Comparison of ENCODE assay signal across 8 cellular contexts in genomic region chr11:67920546-67920945, GRCh38.
A peak's percentile ranks its signal among the peaks of the same experiment; 100 is the strongest.
DNase-seq lines count a peak whose midpoint lies in the region; ATAC-seq lines count a peak whose summit lies in the region.
"Not testable (repeated sequence)": the region's sequence is repeated elsewhere in the genome, so short reads cannot be mapped to it uniquely, and the experiment has no call there.

No MANE protein-coding gene starts in this region.

- H3K27me3 ChIP-seq in CD4-positive, alpha-beta memory T cell (ENCODE audit: insufficient read depth, low read length): not testable (repeated sequence)

- peak; percentile 43 to 66 (median 58) for DNase-seq in CD4-positive, alpha-beta memory T cell
- peak in 3 of 5 experiments; percentile 2 to 66 (median 9) for DNase-seq in T-helper 2 cell
- peak; percentile 21 to 42 for DNase-seq in activated CD4-positive, alpha-beta T cell treated with anti-CD3 and anti-CD28 coated beads, Interleukin-2, amount 50 U/mL, for 48 hours
- DNase-seq in activated T-cell treated with anti-CD3 and anti-CD28 coated beads, Interleukin-2, amount 50 U/mL, for 24 hours; effector memory CD8-positive, alpha-beta T cell: not testable (repeated sequence)
- peak; percentile 53 for DNase-seq in activated naive CD4-positive, alpha-beta T cell treated with anti-CD3 and anti-CD28 coated beads, Interleukin-2, amount 10 ng/mL, durations not matched to agents 7 days and 5 days
- peak; percentile 20 for DNase-seq in stimulated activated CD4-positive, alpha-beta T cell treated with anti-CD3 and anti-CD28 coated beads, Interleukin-4, amount 100 ng/mL, for 1 hour

- CTCF ChIA-PET in CD4-positive, alpha-beta memory T cell (lab: Charles Lee; ENCODE audit: partially characterized antibody); activated naive CD4-positive, alpha-beta T cell treated with anti-CD3 and anti-CD28 coated beads, Interleukin-2, amount 10 ng/mL, durations not matched to agents 7 days and 5 days (lab: Charles Lee): not testable (repeated sequence)

- POLR2A ChIA-PET in CD4-positive, alpha-beta memory T cell (lab: Charles Lee; ENCODE audit: partially characterized antibody): not testable (repeated sequence)

- peak overlapping the region; percentile 57 to 97 (median 95) for H3K27ac Mint-ChIP-seq in CD4-positive, alpha-beta memory T cell
- H3K27ac Mint-ChIP-seq in activated T-cell treated with anti-CD3 and anti-CD28 coated beads, Interleukin-2, amount 50 U/mL, for 24 hours: peak overlapping the region; percentile 90
- H3K27ac Mint-ChIP-seq in activated naive CD4-positive, alpha-beta T cell treated with anti-CD3 and anti-CD28 coated beads, Interleukin-2, amount 10 ng/mL, durations not matched to agents 7 days and 5 days: peak overlapping the region; percentile 85
- peak overlapping the region in 1 of 2 donors; percentile 72 for H3K27ac Mint-ChIP-seq in effector memory CD8-positive, alpha-beta T cell
- peak overlapping the region; percentile 82 for H3K27ac Mint-ChIP-seq in stimulated activated naive CD8-positive, alpha-beta T cell treated with anti-CD3 and anti-CD28 coated beads, Interleukin-15, Interleukin-2, amounts not matched to agents 100 ng/mL and 50 ng/mL, for 24 hours

- not testable (repeated sequence) for H3K27me3 Mint-ChIP-seq in CD4-positive, alpha-beta memory T cell; activated T-cell treated with anti-CD3 and anti-CD28 coated beads, Interleukin-2, amount 50 U/mL, for 24 hours; stimulated activated naive CD8-positive, alpha-beta T cell treated with anti-CD3 and anti-CD28 coated beads, Interleukin-15, Interleukin-2, amounts not matched to agents 100 ng/mL and 50 ng/mL, for 24 hours
- H3K27me3 Mint-ChIP-seq in activated naive CD4-positive, alpha-beta T cell treated with anti-CD3 and anti-CD28 coated beads, Interleukin-2, amount 10 ng/mL, durations not matched to agents 7 days and 5 days: peaks cover 10% of the 10 kb centered on the region
- H3K27me3 Mint-ChIP-seq in effector memory CD8-positive, alpha-beta T cell: peaks cover 27 to 39% of the 10 kb centered on the region in 2 donors

- not testable (repeated sequence) for H3K9me3 Mint-ChIP-seq in CD4-positive, alpha-beta memory T cell; activated T-cell treated with anti-CD3 and anti-CD28 coated beads, Interleukin-2, amount 50 U/mL, for 24 hours; activated naive CD4-positive, alpha-beta T cell treated with anti-CD3 and anti-CD28 coated beads, Interleukin-2, amount 10 ng/mL, durations not matched to agents 7 days and 5 days; effector memory CD8-positive, alpha-beta T cell; stimulated activated naive CD8-positive, alpha-beta T cell treated with anti-CD3 and anti-CD28 coated beads, Interleukin-15, Interleukin-2, amounts not matched to agents 100 ng/mL and 50 ng/mL, for 24 hours

- not testable (repeated sequence) for H3K4me1 ChIP-seq in CD4-positive, alpha-beta memory T cell (ENCODE audit: insufficient read depth, low read length)

- H3K4me3 Mint-ChIP-seq in CD4-positive, alpha-beta memory T cell: peak overlapping the region; percentile 77 to 92 (median 82)
- peak overlapping the region; percentile 62 for H3K4me3 Mint-ChIP-seq in activated T-cell treated with anti-CD3 and anti-CD28 coated beads, Interleukin-2, amount 50 U/mL, for 24 hours
- peak overlapping the region; percentile 31 for H3K4me3 Mint-ChIP-seq in activated naive CD4-positive, alpha-beta T cell treated with anti-CD3 and anti-CD28 coated beads, Interleukin-2, amount 10 ng/mL, durations not matched to agents 7 days and 5 days
- H3K4me3 Mint-ChIP-seq in effector memory CD8-positive, alpha-beta T cell: peak overlapping the region; percentile 20 to 36
- peak overlapping the region; percentile 62 for H3K4me3 Mint-ChIP-seq in stimulated activated naive CD8-positive, alpha-beta T cell treated with anti-CD3 and anti-CD28 coated beads, Interleukin-15, Interleukin-2, amounts not matched to agents 100 ng/mL and 50 ng/mL, for 24 hours

- not testable (repeated sequence) for H3K4me3 ChIP-seq in CD4-positive, alpha-beta memory T cell (ENCODE audit: low read length in 2 of 2)

- not testable (repeated sequence) for H3K36me3 ChIP-seq in CD4-positive, alpha-beta memory T cell (ENCODE audit: insufficient read depth, low read length)

- not testable (repeated sequence) for H3K36me3 Mint-ChIP-seq in CD4-positive, alpha-beta memory T cell; activated T-cell treated with anti-CD3 and anti-CD28 coated beads, Interleukin-2, amount 50 U/mL, for 24 hours (ENCODE audit: low read depth); activated naive CD4-positive, alpha-beta T cell treated with anti-CD3 and anti-CD28 coated beads, Interleukin-2, amount 10 ng/mL, durations not matched to agents 7 days and 5 days; effector memory CD8-positive, alpha-beta T cell (ENCODE audit: insufficient read depth); stimulated activated naive CD8-positive, alpha-beta T cell treated with anti-CD3 and anti-CD28 coated beads, Interleukin-15, Interleukin-2, amounts not matched to agents 100 ng/mL and 50 ng/mL, for 24 hours (ENCODE audit: low read depth)

- not testable (repeated sequence) for H3K27ac ChIP-seq in CD4-positive, alpha-beta memory T cell (ENCODE audit: low read depth, low read length)

- intact Hi-C loops in CD4-positive, alpha-beta memory T cell (cut with micrococcal nuclease): not testable (repeated sequence)

- peaks cover 19 to 22% (median 20%) of the 10 kb centered on the region in 4 donors for H3K4me1 Mint-ChIP-seq in CD4-positive, alpha-beta memory T cell
- peaks cover 20% of the 10 kb centered on the region for H3K4me1 Mint-ChIP-seq in activated T-cell treated with anti-CD3 and anti-CD28 coated beads, Interleukin-2, amount 50 U/mL, for 24 hours (ENCODE audit: low read depth)
- H3K4me1 Mint-ChIP-seq in activated naive CD4-positive, alpha-beta T cell treated with anti-CD3 and anti-CD28 coated beads, Interleukin-2, amount 10 ng/mL, durations not matched to agents 7 days and 5 days: peaks cover 15% of the 10 kb centered on the region
- not testable (repeated sequence) for H3K4me1 Mint-ChIP-seq in effector memory CD8-positive, alpha-beta T cell (ENCODE audit: low read depth in 2 of 2)
- peaks cover 16% of the 10 kb centered on the region for H3K4me1 Mint-ChIP-seq in stimulated activated naive CD8-positive, alpha-beta T cell treated with anti-CD3 and anti-CD28 coated beads, Interleukin-15, Interleukin-2, amounts not matched to agents 100 ng/mL and 50 ng/mL, for 24 hours (ENCODE audit: low read depth)

- ATAC-seq in effector memory CD8-positive, alpha-beta T cell (replicated peaks): not testable (repeated sequence)

- not testable (repeated sequence) for H3K9me3 ChIP-seq in CD4-positive, alpha-beta memory T cell (ENCODE audit: control insufficient read depth in 1 of 2, low read length in 2 of 2)

Comparison
In these comparisons a context has a peak if more than half of its experiments do, and no peak if none do; other contexts are left out.
1. H3K4me3 Mint-ChIP-seq: peak in every context shown above with its lines; median percentile 82 in CD4-positive, alpha-beta memory T cell; 62 in activated T-cell treated with anti-CD3 and anti-CD28 coated beads, Interleukin-2, amount 50 U/mL, for 24 hours; 62 in stimulated activated naive CD8-positive, alpha-beta T cell treated with anti-CD3 and anti-CD28 coated beads, Interleukin-15, Interleukin-2, amounts not matched to agents 100 ng/mL and 50 ng/mL, for 24 hours; 31 in activated naive CD4-positive, alpha-beta T cell treated with anti-CD3 and anti-CD28 coated beads, Interleukin-2, amount 10 ng/mL, durations not matched to agents 7 days and 5 days; 28 in effector memory CD8-positive, alpha-beta T cell.